Comparison of ENCODE assay signal across 1 cellular context in the genomic region with DNA sequence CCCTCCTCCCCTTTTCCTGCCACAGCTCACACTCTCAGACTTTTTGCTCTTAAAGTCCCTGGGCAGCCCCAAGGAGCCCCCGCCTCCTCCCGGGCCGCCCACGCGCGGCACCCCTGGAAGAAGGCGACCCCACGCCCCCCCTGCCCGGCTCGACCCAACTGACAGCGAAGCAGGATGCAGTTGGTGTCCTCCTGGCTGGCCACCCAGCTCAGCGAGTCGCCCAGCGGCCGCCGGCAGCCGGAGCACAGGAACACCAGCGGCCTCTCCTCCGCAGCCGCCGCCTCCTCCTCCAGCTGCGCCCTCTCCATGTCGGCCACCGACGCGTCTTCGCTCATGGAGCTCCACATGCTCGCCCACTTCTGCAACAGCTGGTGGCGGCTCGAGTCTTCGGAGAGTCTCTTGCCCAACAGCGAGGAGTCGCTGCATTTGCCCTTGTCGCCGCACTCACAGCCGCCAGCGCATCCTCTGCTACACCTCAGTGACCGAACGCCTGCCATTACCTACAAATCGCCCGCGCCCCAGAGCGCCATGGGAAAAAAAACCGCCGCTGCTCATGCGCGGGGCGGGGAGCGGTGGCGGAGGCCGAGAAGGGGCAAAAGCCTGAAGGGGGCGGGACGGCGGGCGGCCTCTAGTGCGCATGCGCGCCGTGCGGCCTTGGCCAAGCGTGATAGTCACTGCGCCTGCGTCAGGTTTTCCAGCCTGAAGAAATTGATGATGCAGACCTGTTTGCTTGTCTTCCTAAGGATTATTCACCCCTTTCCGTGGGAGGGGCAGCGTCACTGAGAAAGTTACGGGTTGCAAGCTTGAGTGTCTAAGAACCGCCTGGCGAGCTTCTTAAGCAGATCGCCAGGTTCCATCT.
TF ChIP-seq lines count a peak whose summit lies in the region.

A gene with protein sequence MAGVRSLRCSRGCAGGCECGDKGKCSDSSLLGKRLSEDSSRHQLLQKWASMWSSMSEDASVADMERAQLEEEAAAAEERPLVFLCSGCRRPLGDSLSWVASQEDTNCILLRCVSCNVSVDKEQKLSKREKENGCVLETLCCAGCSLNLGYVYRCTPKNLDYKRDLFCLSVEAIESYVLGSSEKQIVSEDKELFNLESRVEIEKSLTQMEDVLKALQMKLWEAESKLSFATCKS (minus strand): TSS at position 532 of the 859 bp plus-strand sequence. CDS start 35 bp downstream, at position 497.

TF ChIP-seq in K562, 482 proteins besides CTCF, POLR2A, EP300 and RAD21 (continued from another document and continues in another):
- TF ChIP-seq PHTF2 (CRISPR knock-in tag; IDR thresholded peaks at IDR 0.05) (no peak), HNRNPLL (IDR thresholded peaks at IDR 0.05; ENCODE audit: low read depth, low read length, poor library complexity, severe bottlenecking) (peak; percentile 64), TAF9B (IDR thresholded peaks at IDR 0.05; ENCODE audit: partially characterized antibody) (peak; percentile 86), ZNF431 (CRISPR knock-in tag; IDR thresholded peaks at IDR 0.05) (peak; percentile 48; the same call in 1 of the 2 replicates), ZBED1 (IDR thresholded peaks at IDR 0.05) (no peak), KHSRP (IDR thresholded peaks at IDR 0.05) (no peak), MAFG (tag; conservative IDR thresholded peaks at IDR 0.05) (peak; percentile 57), GATAD2B (IDR thresholded peaks at IDR 0.05; ENCODE audit: borderline replicate concordance) (no peak), ZNF316 (IDR thresholded peaks at IDR 0.05) (peak; percentile 74; the same call in 1 of the 2 replicates), NCOA4 (IDR thresholded peaks at IDR 0.05; ENCODE audit: partially characterized antibody) (no peak), ADNP (tag; IDR thresholded peaks at IDR 0.05) (no peak), ZNF778 (CRISPR knock-in tag; IDR thresholded peaks at IDR 0.05) (no peak), BCL6 (CRISPR knock-in tag; IDR thresholded peaks at IDR 0.05) (no peak), POLR2B (IDR thresholded peaks at IDR 0.05; ENCODE audit: low read depth, partially characterized antibody) (peak; percentile 99), BMI1 (IDR thresholded peaks at IDR 0.05; ENCODE audit: low read length) (no peak), ZNF224 (CRISPR knock-in tag; IDR thresholded peaks at IDR 0.05) (no peak), MBD2 (IDR thresholded peaks at IDR 0.05; ENCODE audit: borderline replicate concordance, low read depth) (peak; percentile 59; the same call in 1 of the 2 replicates), BRD4 (IDR thresholded peaks at IDR 0.05) (no peak), KDM2B (CRISPR knock-in tag; IDR thresholded peaks at IDR 0.05) (no peak), CEBPG (CRISPR knock-in tag; IDR thresholded peaks at IDR 0.05) (no peak), CEBPG (tag; conservative IDR thresholded peaks at IDR 0.05 in 1 of 2, IDR thresholded peaks at IDR 0.05 in 1 of 2) (no peak), FOXM1 (IDR thresholded peaks at IDR 0.05; ENCODE audit: low read depth) (no peak), FOXM1 (CRISPR knock-in tag; IDR thresholded peaks at IDR 0.05; ENCODE audit: low read depth) (no peak), ZSCAN29 (IDR thresholded peaks at IDR 0.05) (no peak), FOSL1 (tag; conservative IDR thresholded peaks at IDR 0.05) (no peak), KLF6 (CRISPR knock-in tag; IDR thresholded peaks at IDR 0.05; ENCODE audit: borderline replicate concordance) (no peak), SUPT5H (IDR thresholded peaks at IDR 0.05) (peak; percentile 97), PPARD (CRISPR knock-in tag; IDR thresholded peaks at IDR 0.05) (no peak), POLR2AphosphoS2 (IDR thresholded peaks at IDR 0.05; ENCODE audit: low read length) (peak; percentile 92; the same call in 1 of the 2 replicates), MXI1 (IDR thresholded peaks at IDR 0.05; ENCODE audit: low read depth, low read length) (peak; percentile 56; the same call in 1 of the 2 replicates), ZNF239 (CRISPR knock-in tag; IDR thresholded peaks at IDR 0.05) (no peak), FUS (optimal IDR thresholded peaks at IDR 0.05; ENCODE audit: low read depth, low read length) (no peak), ZNF175 (CRISPR knock-in tag; IDR thresholded peaks at IDR 0.05; ENCODE audit: low read depth) (no peak), SNRNP70 (optimal IDR thresholded peaks at IDR 0.05; ENCODE audit: low read depth, low read length) (no peak), MYC (IDR thresholded peaks at IDR 0.05; ENCODE audit: low read depth, low read length) (peak; percentile 76), MYC (CRISPR knock-in tag; IDR thresholded peaks at IDR 0.05; ENCODE audit: borderline replicate concordance, low read depth) (no peak)
- TF ChIP-seq, protein P1, sequence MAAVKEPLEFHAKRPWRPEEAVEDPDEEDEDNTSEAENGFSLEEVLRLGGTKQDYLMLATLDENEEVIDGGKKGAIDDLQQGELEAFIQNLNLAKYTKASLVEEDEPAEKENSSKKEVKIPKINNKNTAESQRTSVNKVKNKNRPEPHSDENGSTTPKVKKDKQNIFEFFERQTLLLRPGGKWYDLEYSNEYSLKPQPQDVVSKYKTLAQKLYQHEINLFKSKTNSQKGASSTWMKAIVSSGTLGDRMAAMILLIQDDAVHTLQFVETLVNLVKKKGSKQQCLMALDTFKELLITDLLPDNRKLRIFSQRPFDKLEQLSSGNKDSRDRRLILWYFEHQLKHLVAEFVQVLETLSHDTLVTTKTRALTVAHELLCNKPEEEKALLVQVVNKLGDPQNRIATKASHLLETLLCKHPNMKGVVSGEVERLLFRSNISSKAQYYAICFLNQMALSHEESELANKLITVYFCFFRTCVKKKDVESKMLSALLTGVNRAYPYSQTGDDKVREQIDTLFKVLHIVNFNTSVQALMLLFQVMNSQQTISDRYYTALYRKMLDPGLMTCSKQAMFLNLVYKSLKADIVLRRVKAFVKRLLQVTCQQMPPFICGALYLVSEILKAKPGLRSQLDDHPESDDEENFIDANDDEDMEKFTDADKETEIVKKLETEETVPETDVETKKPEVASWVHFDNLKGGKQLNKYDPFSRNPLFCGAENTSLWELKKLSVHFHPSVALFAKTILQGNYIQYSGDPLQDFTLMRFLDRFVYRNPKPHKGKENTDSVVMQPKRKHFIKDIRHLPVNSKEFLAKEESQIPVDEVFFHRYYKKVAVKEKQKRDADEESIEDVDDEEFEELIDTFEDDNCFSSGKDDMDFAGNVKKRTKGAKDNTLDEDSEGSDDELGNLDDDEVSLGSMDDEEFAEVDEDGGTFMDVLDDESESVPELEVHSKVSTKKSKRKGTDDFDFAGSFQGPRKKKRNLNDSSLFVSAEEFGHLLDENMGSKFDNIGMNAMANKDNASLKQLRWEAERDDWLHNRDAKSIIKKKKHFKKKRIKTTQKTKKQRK (IDR thresholded peaks at IDR 0.05; ENCODE audit: borderline replicate concordance, low read depth, low read length): no peak
- TF ChIP-seq, protein P2, sequence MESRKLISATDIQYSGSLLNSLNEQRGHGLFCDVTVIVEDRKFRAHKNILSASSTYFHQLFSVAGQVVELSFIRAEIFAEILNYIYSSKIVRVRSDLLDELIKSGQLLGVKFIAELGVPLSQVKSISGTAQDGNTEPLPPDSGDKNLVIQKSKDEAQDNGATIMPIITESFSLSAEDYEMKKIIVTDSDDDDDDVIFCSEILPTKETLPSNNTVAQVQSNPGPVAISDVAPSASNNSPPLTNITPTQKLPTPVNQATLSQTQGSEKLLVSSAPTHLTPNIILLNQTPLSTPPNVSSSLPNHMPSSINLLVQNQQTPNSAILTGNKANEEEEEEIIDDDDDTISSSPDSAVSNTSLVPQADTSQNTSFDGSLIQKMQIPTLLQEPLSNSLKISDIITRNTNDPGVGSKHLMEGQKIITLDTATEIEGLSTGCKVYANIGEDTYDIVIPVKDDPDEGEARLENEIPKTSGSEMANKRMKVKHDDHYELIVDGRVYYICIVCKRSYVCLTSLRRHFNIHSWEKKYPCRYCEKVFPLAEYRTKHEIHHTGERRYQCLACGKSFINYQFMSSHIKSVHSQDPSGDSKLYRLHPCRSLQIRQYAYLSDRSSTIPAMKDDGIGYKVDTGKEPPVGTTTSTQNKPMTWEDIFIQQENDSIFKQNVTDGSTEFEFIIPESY (CRISPR knock-in tag; IDR thresholded peaks at IDR 0.05): no peak
- TF ChIP-seq, protein P3, sequence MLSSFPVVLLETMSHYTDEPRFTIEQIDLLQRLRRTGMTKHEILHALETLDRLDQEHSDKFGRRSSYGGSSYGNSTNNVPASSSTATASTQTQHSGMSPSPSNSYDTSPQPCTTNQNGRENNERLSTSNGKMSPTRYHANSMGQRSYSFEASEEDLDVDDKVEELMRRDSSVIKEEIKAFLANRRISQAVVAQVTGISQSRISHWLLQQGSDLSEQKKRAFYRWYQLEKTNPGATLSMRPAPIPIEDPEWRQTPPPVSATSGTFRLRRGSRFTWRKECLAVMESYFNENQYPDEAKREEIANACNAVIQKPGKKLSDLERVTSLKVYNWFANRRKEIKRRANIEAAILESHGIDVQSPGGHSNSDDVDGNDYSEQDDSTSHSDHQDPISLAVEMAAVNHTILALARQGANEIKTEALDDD (IDR thresholded peaks at IDR 0.05): no peak
- TF ChIP-seq, protein P4, sequence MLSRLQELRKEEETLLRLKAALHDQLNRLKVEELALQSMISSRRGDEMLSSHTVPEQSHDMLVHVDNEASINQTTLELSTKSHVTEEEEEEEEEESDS (CRISPR knock-in tag; IDR thresholded peaks at IDR 0.05): no peak
- TF ChIP-seq, protein P5, sequence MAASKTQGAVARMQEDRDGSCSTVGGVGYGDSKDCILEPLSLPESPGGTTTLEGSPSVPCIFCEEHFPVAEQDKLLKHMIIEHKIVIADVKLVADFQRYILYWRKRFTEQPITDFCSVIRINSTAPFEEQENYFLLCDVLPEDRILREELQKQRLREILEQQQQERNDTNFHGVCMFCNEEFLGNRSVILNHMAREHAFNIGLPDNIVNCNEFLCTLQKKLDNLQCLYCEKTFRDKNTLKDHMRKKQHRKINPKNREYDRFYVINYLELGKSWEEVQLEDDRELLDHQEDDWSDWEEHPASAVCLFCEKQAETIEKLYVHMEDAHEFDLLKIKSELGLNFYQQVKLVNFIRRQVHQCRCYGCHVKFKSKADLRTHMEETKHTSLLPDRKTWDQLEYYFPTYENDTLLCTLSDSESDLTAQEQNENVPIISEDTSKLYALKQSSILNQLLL (CRISPR knock-in tag; IDR thresholded peaks at IDR 0.05; ENCODE audit: borderline replicate concordance): no peak
- TF ChIP-seq, protein P6, sequence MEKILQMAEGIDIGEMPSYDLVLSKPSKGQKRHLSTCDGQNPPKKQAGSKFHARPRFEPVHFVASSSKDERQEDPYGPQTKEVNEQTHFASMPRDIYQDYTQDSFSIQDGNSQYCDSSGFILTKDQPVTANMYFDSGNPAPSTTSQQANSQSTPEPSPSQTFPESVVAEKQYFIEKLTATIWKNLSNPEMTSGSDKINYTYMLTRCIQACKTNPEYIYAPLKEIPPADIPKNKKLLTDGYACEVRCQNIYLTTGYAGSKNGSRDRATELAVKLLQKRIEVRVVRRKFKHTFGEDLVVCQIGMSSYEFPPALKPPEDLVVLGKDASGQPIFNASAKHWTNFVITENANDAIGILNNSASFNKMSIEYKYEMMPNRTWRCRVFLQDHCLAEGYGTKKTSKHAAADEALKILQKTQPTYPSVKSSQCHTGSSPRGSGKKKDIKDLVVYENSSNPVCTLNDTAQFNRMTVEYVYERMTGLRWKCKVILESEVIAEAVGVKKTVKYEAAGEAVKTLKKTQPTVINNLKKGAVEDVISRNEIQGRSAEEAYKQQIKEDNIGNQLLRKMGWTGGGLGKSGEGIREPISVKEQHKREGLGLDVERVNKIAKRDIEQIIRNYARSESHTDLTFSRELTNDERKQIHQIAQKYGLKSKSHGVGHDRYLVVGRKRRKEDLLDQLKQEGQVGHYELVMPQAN (IDR thresholded peaks at IDR 0.05; ENCODE audit: borderline replicate concordance): peak; percentile 99
- TF ChIP-seq, protein P7, sequence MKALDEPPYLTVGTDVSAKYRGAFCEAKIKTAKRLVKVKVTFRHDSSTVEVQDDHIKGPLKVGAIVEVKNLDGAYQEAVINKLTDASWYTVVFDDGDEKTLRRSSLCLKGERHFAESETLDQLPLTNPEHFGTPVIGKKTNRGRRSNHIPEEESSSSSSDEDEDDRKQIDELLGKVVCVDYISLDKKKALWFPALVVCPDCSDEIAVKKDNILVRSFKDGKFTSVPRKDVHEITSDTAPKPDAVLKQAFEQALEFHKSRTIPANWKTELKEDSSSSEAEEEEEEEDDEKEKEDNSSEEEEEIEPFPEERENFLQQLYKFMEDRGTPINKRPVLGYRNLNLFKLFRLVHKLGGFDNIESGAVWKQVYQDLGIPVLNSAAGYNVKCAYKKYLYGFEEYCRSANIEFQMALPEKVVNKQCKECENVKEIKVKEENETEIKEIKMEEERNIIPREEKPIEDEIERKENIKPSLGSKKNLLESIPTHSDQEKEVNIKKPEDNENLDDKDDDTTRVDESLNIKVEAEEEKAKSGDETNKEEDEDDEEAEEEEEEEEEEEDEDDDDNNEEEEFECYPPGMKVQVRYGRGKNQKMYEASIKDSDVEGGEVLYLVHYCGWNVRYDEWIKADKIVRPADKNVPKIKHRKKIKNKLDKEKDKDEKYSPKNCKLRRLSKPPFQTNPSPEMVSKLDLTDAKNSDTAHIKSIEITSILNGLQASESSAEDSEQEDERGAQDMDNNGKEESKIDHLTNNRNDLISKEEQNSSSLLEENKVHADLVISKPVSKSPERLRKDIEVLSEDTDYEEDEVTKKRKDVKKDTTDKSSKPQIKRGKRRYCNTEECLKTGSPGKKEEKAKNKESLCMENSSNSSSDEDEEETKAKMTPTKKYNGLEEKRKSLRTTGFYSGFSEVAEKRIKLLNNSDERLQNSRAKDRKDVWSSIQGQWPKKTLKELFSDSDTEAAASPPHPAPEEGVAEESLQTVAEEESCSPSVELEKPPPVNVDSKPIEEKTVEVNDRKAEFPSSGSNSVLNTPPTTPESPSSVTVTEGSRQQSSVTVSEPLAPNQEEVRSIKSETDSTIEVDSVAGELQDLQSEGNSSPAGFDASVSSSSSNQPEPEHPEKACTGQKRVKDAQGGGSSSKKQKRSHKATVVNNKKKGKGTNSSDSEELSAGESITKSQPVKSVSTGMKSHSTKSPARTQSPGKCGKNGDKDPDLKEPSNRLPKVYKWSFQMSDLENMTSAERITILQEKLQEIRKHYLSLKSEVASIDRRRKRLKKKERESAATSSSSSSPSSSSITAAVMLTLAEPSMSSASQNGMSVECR (CRISPR knock-in tag; IDR thresholded peaks at IDR 0.05): peak; percentile 96
- TF ChIP-seq, protein P8, sequence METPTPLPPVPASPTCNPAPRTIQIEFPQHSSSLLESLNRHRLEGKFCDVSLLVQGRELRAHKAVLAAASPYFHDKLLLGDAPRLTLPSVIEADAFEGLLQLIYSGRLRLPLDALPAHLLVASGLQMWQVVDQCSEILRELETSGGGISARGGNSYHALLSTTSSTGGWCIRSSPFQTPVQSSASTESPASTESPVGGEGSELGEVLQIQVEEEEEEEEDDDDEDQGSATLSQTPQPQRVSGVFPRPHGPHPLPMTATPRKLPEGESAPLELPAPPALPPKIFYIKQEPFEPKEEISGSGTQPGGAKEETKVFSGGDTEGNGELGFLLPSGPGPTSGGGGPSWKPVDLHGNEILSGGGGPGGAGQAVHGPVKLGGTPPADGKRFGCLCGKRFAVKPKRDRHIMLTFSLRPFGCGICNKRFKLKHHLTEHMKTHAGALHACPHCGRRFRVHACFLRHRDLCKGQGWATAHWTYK (CRISPR knock-in tag; IDR thresholded peaks at IDR 0.05): no peak
- TF ChIP-seq, protein P9, sequence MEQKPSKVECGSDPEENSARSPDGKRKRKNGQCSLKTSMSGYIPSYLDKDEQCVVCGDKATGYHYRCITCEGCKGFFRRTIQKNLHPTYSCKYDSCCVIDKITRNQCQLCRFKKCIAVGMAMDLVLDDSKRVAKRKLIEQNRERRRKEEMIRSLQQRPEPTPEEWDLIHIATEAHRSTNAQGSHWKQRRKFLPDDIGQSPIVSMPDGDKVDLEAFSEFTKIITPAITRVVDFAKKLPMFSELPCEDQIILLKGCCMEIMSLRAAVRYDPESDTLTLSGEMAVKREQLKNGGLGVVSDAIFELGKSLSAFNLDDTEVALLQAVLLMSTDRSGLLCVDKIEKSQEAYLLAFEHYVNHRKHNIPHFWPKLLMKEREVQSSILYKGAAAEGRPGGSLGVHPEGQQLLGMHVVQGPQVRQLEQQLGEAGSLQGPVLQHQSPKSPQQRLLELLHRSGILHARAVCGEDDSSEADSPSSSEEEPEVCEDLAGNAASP (IDR thresholded peaks at IDR 0.05): no peak
